In genomic region chr1:100400332-100400933, GRCh38 we compare ENCODE assay signal across 1 cellular context.
TF ChIP-seq lines count a peak whose summit lies in the region.

No MANE protein-coding gene starts in this region.

TF ChIP-seq in K562, 482 proteins besides CTCF, POLR2A, EP300 and RAD21 (continued from another document and continues in another):
- TF ChIP-seq E4F1 (CRISPR knock-in tag; IDR thresholded peaks at IDR 0.05; ENCODE audit: borderline replicate concordance) (no peak), ILF3 (IDR thresholded peaks at IDR 0.05; ENCODE audit: borderline replicate concordance) (no peak), TFAM (CRISPR knock-in tag; conservative IDR thresholded peaks at IDR 0.05) (no peak), RFX7 (CRISPR knock-in tag; IDR thresholded peaks at IDR 0.05) (no peak), POLR2G (IDR thresholded peaks at IDR 0.05; ENCODE audit: low read depth, low read length) (no peak), BRD4 (IDR thresholded peaks at IDR 0.05) (no peak), SAFB (IDR thresholded peaks at IDR 0.05; ENCODE audit: borderline replicate concordance, low read depth, low read length) (no peak), ZNF592 (IDR thresholded peaks at IDR 0.05) (0 out of 2 replicates have a peak, but pooled peaks have one; percentile 38), ZBTB49 (CRISPR knock-in tag; IDR thresholded peaks at IDR 0.05; ENCODE audit: borderline replicate concordance) (no peak), GTF3C2 (IDR thresholded peaks at IDR 0.05; ENCODE audit: borderline replicate concordance, extremely low read depth, insufficient read length) (no peak), ARNT (IDR thresholded peaks at IDR 0.05) (no peak), SPI1 (IDR thresholded peaks at IDR 0.05; ENCODE audit: borderline replicate concordance, low read depth, low read length) (peak; percentile 77; the same call in 1 of the 2 replicates), TCFL5 (CRISPR knock-in tag; conservative IDR thresholded peaks at IDR 0.05) (no peak), ZNF584 (CRISPR knock-in tag; IDR thresholded peaks at IDR 0.05; ENCODE audit: low read depth) (no peak), SREBF1 (IDR thresholded peaks at IDR 0.05; ENCODE audit: borderline replicate concordance, low read depth, low read length) (no peak), RFX5 (IDR thresholded peaks at IDR 0.05; ENCODE audit: low read depth, low read length) (no peak), MED1 (CRISPR knock-in tag; IDR thresholded peaks at IDR 0.05; ENCODE audit: borderline replicate concordance) (no peak), MXI1 (IDR thresholded peaks at IDR 0.05; ENCODE audit: low read depth, low read length) (no peak), NONO (IDR thresholded peaks at IDR 0.05; ENCODE audit: low read depth in 2 of 2, low read length in 1 of 2) (no peak), ZNF395 (CRISPR knock-in tag; IDR thresholded peaks at IDR 0.05) (no peak), NFRKB (IDR thresholded peaks at IDR 0.05; ENCODE audit: low read depth) (no peak), E2F3 (CRISPR knock-in tag; IDR thresholded peaks at IDR 0.05) (no peak), BRF1 (IDR thresholded peaks at IDR 0.05; ENCODE audit: borderline replicate concordance, extremely low read depth, insufficient read length) (no peak), E2F1 (CRISPR knock-in tag; IDR thresholded peaks at IDR 0.05) (no peak), CCAR2 (IDR thresholded peaks at IDR 0.05; ENCODE audit: low read depth, low read length) (no peak), ATF3 (IDR thresholded peaks at IDR 0.05) (no peak), ATF3 (CRISPR knock-in tag; conservative IDR thresholded peaks at IDR 0.05) (no peak), TFE3 (CRISPR knock-in tag; IDR thresholded peaks at IDR 0.05) (no peak), SNIP1 (IDR thresholded peaks at IDR 0.05; ENCODE audit: low read depth) (no peak), ZNF583 (CRISPR knock-in tag; IDR thresholded peaks at IDR 0.05) (no peak), VEZF1 (CRISPR knock-in tag; IDR thresholded peaks at IDR 0.05) (peak; percentile 63; the same call in 1 of the 2 replicates), RBFOX2 (IDR thresholded peaks at IDR 0.05; ENCODE audit: low read depth, low read length) (no peak), ZNF23 (CRISPR knock-in tag; IDR thresholded peaks at IDR 0.05) (no peak), TAF9B (IDR thresholded peaks at IDR 0.05; ENCODE audit: partially characterized antibody) (no peak), AFF4 (CRISPR knock-in tag; IDR thresholded peaks at IDR 0.05) (no peak)
